ENCODE assay signal across 9 cellular contexts in the genomic region with DNA sequence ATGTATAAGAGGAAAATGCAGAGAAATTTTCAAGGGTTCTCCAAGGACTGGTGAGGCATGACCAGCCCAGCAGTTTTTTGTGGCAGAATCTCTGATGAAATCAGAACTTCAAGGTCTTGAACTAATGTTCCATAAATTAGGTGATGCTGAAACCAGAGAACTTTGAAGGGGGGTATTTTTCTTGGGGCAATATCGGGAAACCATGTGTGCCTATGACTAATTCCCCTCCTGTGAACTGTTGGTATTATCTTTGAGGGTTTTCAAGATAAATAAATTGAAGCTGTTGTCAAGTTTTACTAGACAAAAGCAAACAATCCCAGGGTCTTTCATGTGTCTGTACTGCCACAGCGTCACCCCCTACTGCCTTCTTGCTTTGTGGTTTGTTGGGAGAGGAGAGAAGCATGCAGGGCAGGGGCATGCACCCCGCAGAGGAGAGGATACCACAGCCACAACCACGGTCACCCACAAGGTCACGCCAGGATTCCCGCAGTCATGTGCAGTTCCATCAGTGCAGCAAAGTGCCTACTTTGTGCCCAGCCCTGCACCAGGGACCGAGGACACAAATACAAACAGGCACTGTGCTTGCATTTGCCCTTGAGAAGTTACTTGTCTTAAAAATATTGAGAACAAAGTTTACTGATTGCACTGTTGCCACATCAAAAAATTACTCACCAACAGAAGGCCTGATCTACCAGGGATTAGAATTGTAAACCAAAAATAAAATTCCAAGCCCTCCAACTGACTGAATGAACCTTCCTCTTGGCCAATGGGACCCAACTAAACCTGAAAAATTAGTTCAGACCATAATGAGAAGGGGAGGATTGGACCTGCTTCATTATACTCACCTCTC.
A peak's percentile ranks its signal among the peaks of the same experiment; 100 is the strongest.
DNase-seq lines count a peak whose midpoint lies in the region; ATAC-seq and TF ChIP-seq lines count a peak whose summit lies in the region.
"Had no signal": no experiment of that assay in that cellular context is flagged by ENCODE, and none has a peak within 500 bp of the region (broad histone marks: within the 10 kb centered on the region; RNA-seq: fewer than 3 reads in every experiment).

No MANE protein-coding gene starts in this region.

- intact Hi-C loops in activated CD4-positive, alpha-beta T cell treated with anti-CD3 and anti-CD28 coated beads, Interleukin-2, amount 10 ng/mL, durations not matched to agents 24 days and 14 days (cut with micrococcal nuclease), result no loop called here
- intact Hi-C loops in posterior vena cava (cut with DNase I), result no loop called here

- no peak for TF ChIP-seq CTCF in C4-2B (conservative IDR thresholded peaks at IDR 0.05)

- no peaks in the 10 kb centered on the region for H3K9me3 Mint-ChIP-seq in activated CD4-positive, alpha-beta T cell treated with anti-CD3 and anti-CD28 coated beads, Interleukin-2, amount 10 ng/mL, durations not matched to agents 24 days and 14 days
- peaks cover 0 to under 1% (median 0%) of the 10 kb centered on the region in 6 donors for H3K9me3 Mint-ChIP-seq in immature natural killer cell

- no peak overlapping the region for H3K4me3 Mint-ChIP-seq in activated CD4-positive, alpha-beta T cell treated with anti-CD3 and anti-CD28 coated beads, Interleukin-2, amount 10 ng/mL, durations not matched to agents 24 days and 14 days
- H3K4me3 Mint-ChIP-seq in immature natural killer cell, result peak overlapping the region in 3 of 5 donors; percentile 23 to 60 (median 46)

- H3K27ac ChIP-seq in C4-2B, result peak overlapping the region; percentile 28; the same call in 1 of the 2 replicates
- H3K27ac ChIP-seq: skin epidermis had no signal

- DNase-seq in activated CD4-positive, alpha-beta T cell treated with anti-CD3 and anti-CD28 coated beads, Interleukin-2, amount 10 ng/mL, durations not matched to agents 24 days and 14 days, result peak; percentile 73
- DNase-seq in immature natural killer cell, result peak in 2 of 3 donors; percentile 18 to 19
- no peak for DNase-seq in NCI-H2171 (lab: John Stamatoyannopoulos, UW)
- DNase-seq in posterior vena cava (ENCODE audit: low spot score), result no peak

- peaks cover 2% of the 10 kb centered on the region for H3K27me3 Mint-ChIP-seq in activated CD4-positive, alpha-beta T cell treated with anti-CD3 and anti-CD28 coated beads, Interleukin-2, amount 10 ng/mL, durations not matched to agents 24 days and 14 days
- peaks cover 3 to 11% (median 7%) of the 10 kb centered on the region in 3 donors for H3K27me3 Mint-ChIP-seq in immature natural killer cell (ENCODE audit: low read depth in 3 of 3)

- ATAC-seq in HG03442 (IDR thresholded peaks at IDR 0.05; ENCODE audit: unreplicated experiment) (peak; percentile 55), GM21423 (IDR thresholded peaks at IDR 0.05; ENCODE audit: unreplicated experiment) (no peak), GM19455 (IDR thresholded peaks at IDR 0.05; ENCODE audit: unreplicated experiment) (no peak)

- H3K4me1 Mint-ChIP-seq in activated CD4-positive, alpha-beta T cell treated with anti-CD3 and anti-CD28 coated beads, Interleukin-2, amount 10 ng/mL, durations not matched to agents 24 days and 14 days, result peaks cover 27% of the 10 kb centered on the region
- H3K4me1 Mint-ChIP-seq in immature natural killer cell, result peaks cover 21 to 22% of the 10 kb centered on the region in 2 donors

- peak overlapping the region; percentile 63 for H3K27ac Mint-ChIP-seq in activated CD4-positive, alpha-beta T cell treated with anti-CD3 and anti-CD28 coated beads, Interleukin-2, amount 10 ng/mL, durations not matched to agents 24 days and 14 days
- no peak overlapping the region for H3K27ac Mint-ChIP-seq in immature natural killer cell

- no peaks in the 10 kb centered on the region for H3K36me3 Mint-ChIP-seq in activated CD4-positive, alpha-beta T cell treated with anti-CD3 and anti-CD28 coated beads, Interleukin-2, amount 10 ng/mL, durations not matched to agents 24 days and 14 days (ENCODE audit: low read depth)
- no peaks in the 10 kb centered on the region for H3K36me3 Mint-ChIP-seq in immature natural killer cell

Comparison
In these comparisons a context has a peak if more than half of its experiments do, and no peak if none do; other contexts are left out.
1. DNase-seq: peak in activated CD4-positive, alpha-beta T cell treated with anti-CD3 and anti-CD28 coated beads, Interleukin-2, amount 10 ng/mL, durations not matched to agents 24 days and 14 days (single experiment) and immature natural killer cell (2 of 3); none in NCI-H2171 (single experiment) and posterior vena cava (single experiment).